In the genomic region with DNA sequence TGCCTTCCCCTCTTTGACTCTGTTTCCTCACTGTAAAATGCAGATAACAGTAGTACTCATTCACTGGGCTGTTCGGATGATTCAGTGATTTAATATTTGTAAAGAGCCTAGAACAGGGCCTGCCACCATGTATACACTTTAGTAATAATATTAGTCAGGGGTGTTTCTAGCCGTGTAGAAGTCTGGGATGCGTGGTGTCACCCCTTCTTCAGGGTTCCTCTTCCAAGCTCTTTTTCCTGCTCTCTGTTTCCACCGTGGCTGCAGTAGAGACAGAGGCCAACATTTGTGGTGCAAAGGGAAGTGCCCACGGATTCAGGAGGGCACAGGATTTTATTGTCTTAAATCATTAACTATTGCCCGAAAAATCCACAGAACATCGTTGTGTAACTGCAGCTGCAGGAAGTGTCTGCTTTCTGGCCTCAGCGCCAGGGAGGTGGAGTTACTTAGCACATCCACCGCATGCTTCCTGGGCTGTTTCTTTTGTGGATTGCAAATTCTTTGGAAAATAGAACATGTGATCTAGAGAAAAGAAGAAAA, we compare ENCODE assay signal across 7 cellular contexts.
DNase-seq lines count a peak whose midpoint lies in the region; ATAC-seq and TF ChIP-seq lines count a peak whose summit lies in the region.

No MANE protein-coding gene starts in this region.

- no peak for TF ChIP-seq CTCF in foreskin fibroblast (IDR thresholded peaks at IDR 0.05; ENCODE audit: low read depth, low read length)

- peak overlapping the region; percentile 5 to 16 for H3K4me3 ChIP-seq in foreskin fibroblast (ENCODE audit: low read depth in 1 of 2, low read length in 2 of 2)

- DNase-seq in SHP77 (lab: John Stamatoyannopoulos, UW) (peak; percentile 66 to 86), foreskin fibroblast (peak; percentile 84 to 91), pulmonary artery endothelial cell (ENCODE audit: low read depth, low spot score) (peak; percentile 82), cerebellum (ENCODE audit: low spot score) (no peak)
- DNase-seq in effector CD8-positive, alpha-beta T cell (lab: John Stamatoyannopoulos, UW): no peak

- ATAC-seq in HG02759 (IDR thresholded peaks at IDR 0.05; ENCODE audit: unreplicated experiment) (peak; percentile 16), HG03159 (IDR thresholded peaks at IDR 0.05; ENCODE audit: unreplicated experiment) (no peak)

Comparison
In these comparisons a context has a peak if more than half of its experiments do, and no peak if none do; other contexts are left out.
1. DNase-seq: peak in SHP77 (2 of 2), foreskin fibroblast (2 of 2) and pulmonary artery endothelial cell (single experiment); none in cerebellum (single experiment) and effector CD8-positive, alpha-beta T cell (single experiment).